Comparison of ENCODE assay signal across 8 cellular contexts in the genomic region with DNA sequence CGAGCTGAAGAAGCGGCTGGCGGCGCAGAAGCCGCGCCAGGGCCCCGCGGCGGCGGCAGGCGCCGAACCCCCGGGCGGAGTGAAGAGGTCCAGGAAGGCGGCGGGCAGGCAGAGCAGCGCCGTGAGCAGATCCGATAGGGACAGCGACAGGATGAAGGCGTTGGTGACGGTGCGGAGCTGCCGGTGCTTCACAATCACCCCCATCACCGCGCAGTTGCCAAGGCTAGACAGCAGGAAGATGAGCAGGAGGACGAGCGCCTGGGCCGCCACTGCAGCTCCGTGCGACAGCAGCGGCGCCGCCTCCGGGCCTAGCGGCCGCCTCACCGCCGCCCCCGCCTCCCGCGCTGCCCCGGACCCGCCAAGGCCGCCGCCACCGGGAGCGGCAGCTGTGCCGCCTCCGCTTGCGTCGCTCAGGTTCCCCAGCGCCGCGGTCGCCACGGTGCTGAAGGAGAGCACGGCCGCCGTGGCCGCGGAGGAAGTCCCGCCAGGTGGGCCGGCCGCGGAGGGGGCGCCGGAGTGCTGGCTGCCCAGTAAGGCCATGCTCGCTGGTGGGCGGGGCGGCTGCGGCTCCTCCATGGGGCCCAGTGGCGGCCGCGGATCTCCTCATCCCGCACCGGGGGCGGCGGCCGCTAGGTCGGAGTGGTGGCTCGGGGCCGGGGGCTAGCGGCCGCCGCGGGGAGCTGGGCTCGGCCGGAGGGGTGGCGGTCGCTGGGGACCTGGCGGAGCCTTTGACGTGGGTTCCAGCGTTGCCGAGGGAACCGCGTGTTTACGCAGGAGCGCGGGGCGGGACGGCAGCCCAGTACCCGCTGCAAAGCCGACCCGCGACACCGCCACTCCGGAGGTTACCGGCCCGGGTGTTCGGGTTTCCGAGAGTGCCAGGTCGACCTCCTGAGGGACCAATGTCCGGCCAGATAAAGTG. TPM values are rescaled to one million over a fixed set of nuclear protein-coding genes. Genes with fewer than 3 reads are reported as not detected.
DNase-seq lines count a peak whose midpoint lies in the region; ATAC-seq lines count a peak whose summit lies in the region.

A gene with protein sequence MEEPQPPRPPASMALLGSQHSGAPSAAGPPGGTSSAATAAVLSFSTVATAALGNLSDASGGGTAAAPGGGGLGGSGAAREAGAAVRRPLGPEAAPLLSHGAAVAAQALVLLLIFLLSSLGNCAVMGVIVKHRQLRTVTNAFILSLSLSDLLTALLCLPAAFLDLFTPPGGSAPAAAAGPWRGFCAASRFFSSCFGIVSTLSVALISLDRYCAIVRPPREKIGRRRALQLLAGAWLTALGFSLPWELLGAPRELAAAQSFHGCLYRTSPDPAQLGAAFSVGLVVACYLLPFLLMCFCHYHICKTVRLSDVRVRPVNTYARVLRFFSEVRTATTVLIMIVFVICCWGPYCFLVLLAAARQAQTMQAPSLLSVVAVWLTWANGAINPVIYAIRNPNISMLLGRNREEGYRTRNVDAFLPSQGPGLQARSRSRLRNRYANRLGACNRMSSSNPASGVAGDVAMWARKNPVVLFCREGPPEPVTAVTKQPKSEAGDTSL (minus strand): TSS at position 730 of the 919 bp plus-strand sequence. CDS start 154 bp downstream, at position 576.

- DNase-seq in D341Med (ENCODE audit: low spot score) (peak; percentile 37), HuH-7.5 (ENCODE audit: low spot score) (peak; percentile 58), cerebellum (ENCODE audit: low spot score) (peak; percentile 73), kidney tubule cell (ENCODE audit: low spot score) (peak; percentile 60), HK-2 (ENCODE audit: unreplicated experiment) (no peak)
- peak; percentile 60 for DNase-seq in activated CD4-positive, CD25-positive, alpha-beta regulatory T cell treated with anti-CD3 and anti-CD28 coated beads, Interleukin-2, amount 50 U/mL, for 72 hours
- DNase-seq in stimulated activated CD4-positive, alpha-beta T cell treated with anti-CD3 and anti-CD28 coated beads, Interleukin-15, amount 100 ng/mL, for 24 hours: peak; percentile 66

- ATAC-seq in GM21390 (IDR thresholded peaks at IDR 0.05; ENCODE audit: unreplicated experiment): peak; percentile 65

RNA-seq across cellular contexts. Expression of the gene that starts here (rescaled TPM):
- 11.7 TPM for total RNA-seq in cerebellum
